19 cellular contexts compared by ENCODE assay signal in genomic region chr5:179254638-179255271, GRCh38.
A peak's percentile ranks its signal among the peaks of the same experiment; 100 is the strongest.
DNase-seq lines count a peak whose midpoint lies in the region; ATAC-seq and TF ChIP-seq lines count a peak whose summit lies in the region.
"Had no signal": no experiment of that assay in that cellular context is flagged by ENCODE, and none has a peak within 500 bp of the region (broad histone marks: within the 10 kb centered on the region; RNA-seq: fewer than 3 reads in every experiment).

No MANE protein-coding gene starts in this region.

- intact Hi-C loops in upper lobe of right lung (cut with DNase I), result no loop called here

- ATAC-seq in upper lobe of right lung, result no peak

- no peak overlapping the region for H3K27ac ChIP-seq in upper lobe of right lung
- H3K27ac ChIP-seq: 22Rv1 had no signal

- no peaks in the 10 kb centered on the region for H3K27me3 ChIP-seq in upper lobe of right lung
- H3K27me3 ChIP-seq: BE2C had no signal

- no peaks in the 10 kb centered on the region for H3K9me3 ChIP-seq in upper lobe of right lung
- H3K9me3 ChIP-seq: BE2C had no signal

- H3K36me3 ChIP-seq in upper lobe of right lung, result no peaks in the 10 kb centered on the region
- H3K36me3 ChIP-seq: BE2C had no signal

- DNase-seq in activated effector memory CD4-positive, alpha-beta T cell treated with anti-CD3 and anti-CD28 coated beads, Interleukin-2, amount 50 U/mL, for 16 hours, result peak; percentile 17
- DNase-seq in activated effector memory CD4-positive, alpha-beta T cell treated with Interleukin-2 at 50 U/mL for 16 hours, result no peak
- peak; percentile 20 for DNase-seq in cerebellum (ENCODE audit: low spot score)
- DNase-seq in medulla oblongata (ENCODE audit: extremely low spot score), result peak; percentile 48
- peak; percentile 32 for DNase-seq in superior temporal gyrus (ENCODE audit: extremely low spot score)
- no peak for DNase-seq in DMS 273 treated with DMSO at 0.1 percent for 48 hours (lab: John Stamatoyannopoulos, UW)
- no peak for DNase-seq in upper lobe of right lung
- no peak for DNase-seq in SIG-M5 treated with dmso at 0.1 percent for 504 hours (lab: John Stamatoyannopoulos, UW; ENCODE audit: unreplicated experiment)
- DNase-seq: BE2C, DMS53, HFFc6, IMR-90, Karpas-422, MM.1S, NCI-H1092 treated with DMSO at 0.1 percent for 48 hours, NCI-H2227 treated with DMSO at 0.1 percent for 48 hours, NCI-H69, SHP77 treated with DMSO at 0.1 percent for 48 hours had no signal

- TF ChIP-seq CTCF in upper lobe of right lung (IDR thresholded peaks at IDR 0.05), result no peak

- H3K4me1 ChIP-seq in upper lobe of right lung, result no peaks in the 10 kb centered on the region
- H3K4me1 ChIP-seq: BE2C had no signal

- H3K4me3 ChIP-seq in upper lobe of right lung, result no peak overlapping the region

Comparison
In these comparisons a context has a peak if more than half of its experiments do, and no peak if none do; other contexts are left out.
1. DNase-seq: peak in activated effector memory CD4-positive, alpha-beta T cell treated with anti-CD3 and anti-CD28 coated beads, Interleukin-2, amount 50 U/mL, for 16 hours (single experiment), cerebellum (single experiment), medulla oblongata (single experiment) and superior temporal gyrus (single experiment); none in activated effector memory CD4-positive, alpha-beta T cell treated with Interleukin-2 at 50 U/mL for 16 hours (single experiment), DMS 273 treated with DMSO at 0.1 percent for 48 hours (single experiment), upper lobe of right lung (single experiment) and SIG-M5 treated with dmso at 0.1 percent for 504 hours (single experiment).